Comparison of ENCODE assay signal across 10 cellular contexts in the genomic region with DNA sequence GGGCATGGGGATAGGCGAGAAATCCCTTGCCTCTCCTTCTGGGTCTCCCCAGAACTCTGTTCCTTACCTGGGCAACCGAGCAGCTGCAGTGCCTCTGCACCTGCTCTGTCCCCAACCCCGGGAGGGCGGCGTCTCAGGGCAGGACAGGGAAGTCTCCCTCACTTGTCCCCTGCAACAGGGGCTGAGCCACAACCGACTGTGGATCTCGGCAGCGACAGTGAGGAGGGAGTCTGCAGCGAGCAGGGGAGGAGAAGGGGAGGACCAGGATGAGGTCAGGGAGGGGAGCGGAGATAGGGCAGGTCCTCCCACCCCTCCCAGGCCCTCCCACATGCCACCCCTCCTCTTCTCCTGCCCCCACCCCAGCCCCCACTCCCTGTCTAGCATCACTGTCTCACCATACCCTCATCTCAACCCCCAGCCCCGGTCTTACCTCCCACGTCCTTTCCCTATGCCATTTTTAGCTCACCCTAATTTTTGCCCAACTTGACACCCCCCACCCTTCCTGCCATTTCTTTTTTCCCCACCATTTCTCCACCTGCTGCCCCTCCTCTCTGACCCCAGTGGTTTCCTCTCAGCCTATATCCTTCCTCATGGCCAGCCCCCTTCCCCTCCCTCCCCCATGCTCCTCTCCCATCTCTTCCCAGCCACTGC. TPM values are rescaled to one million over a fixed set of nuclear protein-coding genes. Genes with fewer than 3 reads are reported as not detected.
DNase-seq lines count a peak whose midpoint lies in the region; ATAC-seq and TF ChIP-seq lines count a peak whose summit lies in the region.
"Had no signal": no experiment of that assay in that cellular context is flagged by ENCODE, and none has a peak within 500 bp of the region (broad histone marks: within the 10 kb centered on the region; RNA-seq: fewer than 3 reads in every experiment).

A gene with protein sequence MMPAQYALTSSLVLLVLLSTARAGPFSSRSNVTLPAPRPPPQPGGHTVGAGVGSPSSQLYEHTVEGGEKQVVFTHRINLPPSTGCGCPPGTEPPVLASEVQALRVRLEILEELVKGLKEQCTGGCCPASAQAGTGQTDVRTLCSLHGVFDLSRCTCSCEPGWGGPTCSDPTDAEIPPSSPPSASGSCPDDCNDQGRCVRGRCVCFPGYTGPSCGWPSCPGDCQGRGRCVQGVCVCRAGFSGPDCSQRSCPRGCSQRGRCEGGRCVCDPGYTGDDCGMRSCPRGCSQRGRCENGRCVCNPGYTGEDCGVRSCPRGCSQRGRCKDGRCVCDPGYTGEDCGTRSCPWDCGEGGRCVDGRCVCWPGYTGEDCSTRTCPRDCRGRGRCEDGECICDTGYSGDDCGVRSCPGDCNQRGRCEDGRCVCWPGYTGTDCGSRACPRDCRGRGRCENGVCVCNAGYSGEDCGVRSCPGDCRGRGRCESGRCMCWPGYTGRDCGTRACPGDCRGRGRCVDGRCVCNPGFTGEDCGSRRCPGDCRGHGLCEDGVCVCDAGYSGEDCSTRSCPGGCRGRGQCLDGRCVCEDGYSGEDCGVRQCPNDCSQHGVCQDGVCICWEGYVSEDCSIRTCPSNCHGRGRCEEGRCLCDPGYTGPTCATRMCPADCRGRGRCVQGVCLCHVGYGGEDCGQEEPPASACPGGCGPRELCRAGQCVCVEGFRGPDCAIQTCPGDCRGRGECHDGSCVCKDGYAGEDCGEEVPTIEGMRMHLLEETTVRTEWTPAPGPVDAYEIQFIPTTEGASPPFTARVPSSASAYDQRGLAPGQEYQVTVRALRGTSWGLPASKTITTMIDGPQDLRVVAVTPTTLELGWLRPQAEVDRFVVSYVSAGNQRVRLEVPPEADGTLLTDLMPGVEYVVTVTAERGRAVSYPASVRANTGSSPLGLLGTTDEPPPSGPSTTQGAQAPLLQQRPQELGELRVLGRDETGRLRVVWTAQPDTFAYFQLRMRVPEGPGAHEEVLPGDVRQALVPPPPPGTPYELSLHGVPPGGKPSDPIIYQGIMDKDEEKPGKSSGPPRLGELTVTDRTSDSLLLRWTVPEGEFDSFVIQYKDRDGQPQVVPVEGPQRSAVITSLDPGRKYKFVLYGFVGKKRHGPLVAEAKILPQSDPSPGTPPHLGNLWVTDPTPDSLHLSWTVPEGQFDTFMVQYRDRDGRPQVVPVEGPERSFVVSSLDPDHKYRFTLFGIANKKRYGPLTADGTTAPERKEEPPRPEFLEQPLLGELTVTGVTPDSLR (N-terminal part only) (minus strand): TSS at position 225 of the 651 bp plus-strand sequence. CDS start 11,140 bp downstream, outside the sequence.

- peaks cover 9% of the 10 kb centered on the region for H3K4me1 ChIP-seq in endodermal cell (ENCODE audit: control insufficient read depth, insufficient read depth, low read length)
- H3K4me1 ChIP-seq in muscle layer of colon (ENCODE audit: insufficient read depth, low read length), result peaks cover 67% of the 10 kb centered on the region

- peaks cover 27% of the 10 kb centered on the region for H3K27me3 ChIP-seq in endodermal cell (ENCODE audit: control insufficient read depth, insufficient read depth, low read length, poor library complexity, severe bottlenecking)
- H3K27me3 ChIP-seq in muscle layer of colon (ENCODE audit: control insufficient read depth in 1 of 2, insufficient read depth in 2 of 2, low read length in 2 of 2), result no peaks in the 10 kb centered on the region

- H3K4me3 Mint-ChIP-seq in activated CD8-positive, alpha-beta memory T cell treated with anti-CD3 and anti-CD28 coated beads, Interleukin-2, amount 10 ng/mL, durations not matched to agents 7 days and 5 days, result no peak within 1 kb of the TSS
- H3K4me3 Mint-ChIP-seq in endodermal cell, result no peak within 1 kb of the TSS
- H3K4me3 Mint-ChIP-seq: activated CD4-positive, alpha-beta memory T cell treated with anti-CD3 and anti-CD28 coated beads for 36 hours had no signal

- peak; percentile 31 for ATAC-seq in activated CD8-positive, alpha-beta memory T cell treated with anti-CD3 and anti-CD28 coated beads, Interleukin-2, amount 10 ng/mL, durations not matched to agents 7 days and 5 days

- POLR2A ChIA-PET in HEK293T (lab: Yijun Ruan, JAX), result interaction anchor here (1.4 kb wide), 1 partner anchor 19 kb away, joined by 7 read pairs; a partner anchor contains a TSS

- no peak within 1 kb of the TSS for H3K27ac ChIP-seq in endodermal cell (ENCODE audit: low read depth, low read length)
- peak within 1 kb of the TSS; percentile 18 for H3K27ac ChIP-seq in muscle layer of colon (ENCODE audit: low read depth, low read length)

- H3K9me3 ChIP-seq in endodermal cell (ENCODE audit: control insufficient read depth, low read length) (no peaks in the 10 kb centered on the region), muscle layer of colon (ENCODE audit: low read length) (no peaks in the 10 kb centered on the region)

- peaks cover 25% of the 10 kb centered on the region for H3K27me3 Mint-ChIP-seq in activated CD8-positive, alpha-beta memory T cell treated with anti-CD3 and anti-CD28 coated beads, Interleukin-2, amount 10 ng/mL, durations not matched to agents 7 days and 5 days
- peaks cover 43% of the 10 kb centered on the region for H3K27me3 Mint-ChIP-seq in endodermal cell (ENCODE audit: insufficient read depth)

- CTCF ChIA-PET in activated CD8-positive, alpha-beta memory T cell treated with anti-CD3 and anti-CD28 coated beads, Interleukin-2, amount 10 ng/mL, durations not matched to agents 7 days and 5 days (lab: Charles Lee), result interaction anchor here (1.4 kb wide), 1 partner anchor 9 kb away, joined by 3 read pairs; no protein-coding TSS in a partner anchor
- CTCF ChIA-PET in HEK293T (lab: Yijun Ruan, JAX), result interaction anchor here (2.6 kb wide), 1 partner anchor 9 kb away, joined by 14 read pairs; no protein-coding TSS in a partner anchor

- no peaks in the 10 kb centered on the region for H3K36me3 Mint-ChIP-seq in activated CD8-positive, alpha-beta memory T cell treated with anti-CD3 and anti-CD28 coated beads, Interleukin-2, amount 10 ng/mL, durations not matched to agents 7 days and 5 days
- H3K36me3 Mint-ChIP-seq in endodermal cell (ENCODE audit: low read depth), result no peaks in the 10 kb centered on the region

- no peaks in the 10 kb centered on the region for H3K4me1 Mint-ChIP-seq in activated CD8-positive, alpha-beta memory T cell treated with anti-CD3 and anti-CD28 coated beads, Interleukin-2, amount 10 ng/mL, durations not matched to agents 7 days and 5 days
- peaks cover 16% of the 10 kb centered on the region for H3K4me1 Mint-ChIP-seq in endodermal cell

- DNase-seq in activated CD8-positive, alpha-beta memory T cell treated with anti-CD3 and anti-CD28 coated beads, Interleukin-2, amount 10 ng/mL, durations not matched to agents 7 days and 5 days, result no peak
- no peak for DNase-seq in activated CD8-positive, alpha-beta memory T cell treated with anti-CD3 and anti-CD28 coated beads, Interleukin-2, amount 50 U/mL, for 48 hours
- DNase-seq in endodermal cell (no peak), ureter (ENCODE audit: low spot score) (peak; percentile 56), HEK293T (ENCODE audit: extremely low spot score) (no peak), KG1 (lab: John Stamatoyannopoulos, UW) (no peak)
- no peak for DNase-seq in activated CD4-positive, alpha-beta T cell treated with anti-CD3 and anti-CD28 coated beads for 1 hour
- DNase-seq: activated CD4-positive, alpha-beta memory T cell treated with anti-CD3 and anti-CD28 coated beads for 36 hours; NCI-H1694 had no signal

- H3K4me3 ChIP-seq in endodermal cell (ENCODE audit: low read length), result no peak within 1 kb of the TSS
- peak within 1 kb of the TSS; percentile 9 to 67 for H3K4me3 ChIP-seq in muscle layer of colon (ENCODE audit: low read depth in 1 of 2, low read length in 2 of 2)

- WGBS in endodermal cell (ENCODE audit: insufficient coverage in 1 of 2, insufficient read length in 1 of 2), 2 experiments, result 20 to 42% methylated on average over 1 to 10 of the region's 12 CpGs

- no peak within 1 kb of the TSS for H3K27ac Mint-ChIP-seq in activated CD8-positive, alpha-beta memory T cell treated with anti-CD3 and anti-CD28 coated beads, Interleukin-2, amount 10 ng/mL, durations not matched to agents 7 days and 5 days
- H3K27ac Mint-ChIP-seq in endodermal cell, result peak within 1 kb of the TSS; percentile 69
- H3K27ac Mint-ChIP-seq: activated CD4-positive, alpha-beta memory T cell treated with anti-CD3 and anti-CD28 coated beads for 36 hours had no signal

- no peak for TF ChIP-seq CTCF in endodermal cell (conservative IDR thresholded peaks at IDR 0.05)

- H3K36me3 ChIP-seq in endodermal cell (ENCODE audit: control insufficient read depth, insufficient read depth, low read length), result no peaks in the 10 kb centered on the region
- no peaks in the 10 kb centered on the region for H3K36me3 ChIP-seq in muscle layer of colon (ENCODE audit: insufficient read depth, low read length)

- H3K9ac ChIP-seq in endodermal cell (ENCODE audit: extremely low read depth, low read length, poor library complexity, severe bottlenecking) (no peak within 1 kb of the TSS), muscle layer of colon (ENCODE audit: low read length) (peak within 1 kb of the TSS; percentile 81)

- no peaks in the 10 kb centered on the region for H3K9me3 Mint-ChIP-seq in activated CD8-positive, alpha-beta memory T cell treated with anti-CD3 and anti-CD28 coated beads, Interleukin-2, amount 10 ng/mL, durations not matched to agents 7 days and 5 days (ENCODE audit: low read depth)
- H3K9me3 Mint-ChIP-seq in endodermal cell, result no peaks in the 10 kb centered on the region
- H3K9me3 Mint-ChIP-seq: activated CD4-positive, alpha-beta memory T cell treated with anti-CD3 and anti-CD28 coated beads for 36 hours had no signal

TF ChIP-seq in HEK293T, 16 proteins besides CTCF, POLR2A, EP300 and RAD21 (continues in another document):
- TF ChIP-seq HDGF (IDR thresholded peaks at IDR 0.05; ENCODE audit: borderline replicate concordance) (no peak), FOXM1 (IDR thresholded peaks at IDR 0.05; ENCODE audit: borderline replicate concordance) (no peak), SUZ12 (IDR thresholded peaks at IDR 0.05) (no peak), TARDBP (IDR thresholded peaks at IDR 0.05) (no peak), LEF1 (IDR thresholded peaks at IDR 0.05; ENCODE audit: borderline replicate concordance) (no peak), L3MBTL2 (conservative IDR thresholded peaks at IDR 0.05) (no peak), BHLHE40 (IDR thresholded peaks at IDR 0.05; ENCODE audit: borderline replicate concordance) (no peak)

RNA-seq across cellular contexts. Expression of the gene that starts here (rescaled TPM):
- 1 to 10 TPM; 3.1 to 5.5 TPM for total RNA-seq in activated CD8-positive, alpha-beta memory T cell treated with anti-CD3 and anti-CD28 coated beads, Interleukin-2, amount 10 ng/mL, durations not matched to agents 7 days and 5 days
- 1 to 10 TPM; 4.0 to 9.3 TPM for total RNA-seq in endodermal cell
- 2.2 TPM for polyA plus RNA-seq in endodermal cell (2013, experiment 1 of 2)
- 3.7 TPM for polyA plus RNA-seq in endodermal cell (2013, experiment 2 of 2)
- total RNA-seq in ureter, result 121 TPM

Comparison
In these comparisons a context has a peak if more than half of its experiments do, and no peak if none do; other contexts are left out.
1. RNA of the gene that starts here (total RNA-seq): 121 TPM in ureter (single experiment); 4.0 to 9.3 TPM in endodermal cell and 3.1 to 5.5 TPM in activated CD8-positive, alpha-beta memory T cell treated with anti-CD3 and anti-CD28 coated beads, Interleukin-2, amount 10 ng/mL, durations not matched to agents 7 days and 5 days; every median in the first group is over 10 times any median in the second.